17 cellular contexts compared by ENCODE assay signal in the genomic region with DNA sequence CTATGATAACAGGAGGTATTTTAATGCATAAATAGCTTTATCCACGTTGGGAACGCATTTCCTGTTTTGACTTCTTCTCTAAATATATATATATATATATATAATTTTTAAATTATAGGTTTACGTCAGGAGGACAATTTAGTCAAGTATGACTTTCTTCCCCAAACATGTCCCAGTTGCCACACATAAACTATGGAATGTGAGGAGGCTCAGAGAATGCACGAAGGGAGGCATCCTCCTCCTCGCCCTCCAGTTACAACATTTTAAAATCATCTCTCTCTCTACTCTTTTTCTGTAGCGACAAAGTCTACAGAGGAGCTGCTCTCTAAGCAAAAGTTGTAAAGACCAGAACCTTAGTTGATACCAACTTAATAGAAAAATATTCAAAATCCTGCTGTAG.
DNase-seq lines count a peak whose midpoint lies in the region; ATAC-seq and TF ChIP-seq lines count a peak whose summit lies in the region.
"Had no signal": no experiment of that assay in that cellular context is flagged by ENCODE, and none has a peak within 500 bp of the region (broad histone marks: within the 10 kb centered on the region; RNA-seq: fewer than 3 reads in every experiment).

No MANE protein-coding gene starts in this region.

- no peak overlapping the region for H2BK12ac ChIP-seq in trophoblast cell (ENCODE audit: low read length)

- H3K9ac ChIP-seq in trophoblast cell (ENCODE audit: low read length) = no peak overlapping the region
- H3K9ac ChIP-seq: BLaER1 treated with 17β-estradiol and CSF1 and Interleukin-3, amounts not matched to agents 10 nM and 100 nM; SK-N-SH had no signal

- no peak overlapping the region for H3K4me2 ChIP-seq in GM23338
- H3K4me2 ChIP-seq in trophoblast cell (ENCODE audit: low read length) = no peak overlapping the region
- H3K4me2 ChIP-seq: BLaER1 treated with 17β-estradiol and CSF1 and Interleukin-3, amounts not matched to agents 10 nM and 100 nM; SK-N-SH had no signal

- H3K4me3 ChIP-seq in AG10803 (ENCODE audit: low read length) (no peak overlapping the region), GM23338 (no peak overlapping the region), fibroblast of villous mesenchyme (ENCODE audit: low read depth, low read length) (no peak overlapping the region), trophoblast cell (ENCODE audit: low read depth, low read length) (no peak overlapping the region)
- H3K4me3 ChIP-seq: BLaER1 treated with 17β-estradiol and CSF1 and Interleukin-3, amounts not matched to agents 10 nM and 100 nM had no signal

- ATAC-seq in GM23338 (no peak), GM18511 (IDR thresholded peaks at IDR 0.05; ENCODE audit: unreplicated experiment) (no peak)
- no peak for ATAC-seq in stimulated activated naive CD8-positive, alpha-beta T cell treated with anti-CD3 and anti-CD28 coated beads, Interleukin-15, Interleukin-2, amounts not matched to agents 100 U/mL and 50 U/mL, for 24 hours

- WGBS in trophoblast cell (ENCODE audit: extremely low coverage, insufficient coverage, insufficient read length) = no CpG with 5 or more reads among the region's 6 CpGs

- H4K91ac ChIP-seq in trophoblast cell (ENCODE audit: low read depth, low read length) = peak overlapping the region; percentile 28

- peaks cover 5% of the 10 kb centered on the region for H3K27me3 Mint-ChIP-seq in GM23338 (ENCODE audit: insufficient read depth, low read depth, poor library complexity)

- H3K9me2 ChIP-seq in GM23338 (ENCODE audit: insufficient read depth) = no peaks in the 10 kb centered on the region; the same call in 1 of the 2 replicates
- H3K9me2 ChIP-seq: SK-N-SH had no signal

- H3F3A ChIP-seq in GM23338 (replicated peaks; ENCODE audit: low read depth) = no peaks in the 10 kb centered on the region

- H3K79me2 ChIP-seq in GM23338 (replicated peaks; ENCODE audit: insufficient read depth) (no peaks in the 10 kb centered on the region), trophoblast cell (ENCODE audit: control insufficient read depth, insufficient read depth, low read length, poor library complexity) (peaks cover 2% of the 10 kb centered on the region)

- H3K9me3 ChIP-seq in trophoblast cell (ENCODE audit: insufficient read depth, low read depth, low read length) = no peaks in the 10 kb centered on the region
- H3K9me3 ChIP-seq: SK-N-SH had no signal

- no peak for TF ChIP-seq CTCF in AG10803 (conservative IDR thresholded peaks at IDR 0.05; ENCODE audit: low read length)
- TF ChIP-seq CTCF in GM23338 (conservative IDR thresholded peaks at IDR 0.05; ENCODE audit: low read depth in 2 of 2) = no peak
- TF ChIP-seq CTCF in fibroblast of villous mesenchyme (IDR thresholded peaks at IDR 0.05; ENCODE audit: insufficient read depth, low read depth, low read length) = no peak

- peak; percentile 45 for DNase-seq in AG10803 (ENCODE audit: low read depth)
- DNase-seq in GM23338 (ENCODE audit: low spot score) = no peak
- DNase-seq in fibroblast of villous mesenchyme (ENCODE audit: low read depth) = peak; percentile 28
- DNase-seq in trophoblast cell = peak in 1 of 2 donors; percentile 21
- no peak for DNase-seq in mesenteric fat pad (ENCODE audit: low spot score)
- DNase-seq in stimulated activated naive CD8-positive, alpha-beta T cell treated with anti-CD3 and anti-CD28 coated beads, Interleukin-15, Interleukin-2, amounts not matched to agents 100 U/mL and 50 U/mL, for 24 hours = no peak
- DNase-seq: CD8-positive, alpha-beta memory T cell; NCI-H1417 treated with DMSO at 0.1 percent for 48 hours; NCI-H1930; NCI-H226; NCI-H524; NCI-H82; SHP77; SK-N-SH had no signal

- H3K4ac ChIP-seq in trophoblast cell (ENCODE audit: low read depth, low read length) = no peak overlapping the region

- no peak overlapping the region for H3K27ac Mint-ChIP-seq in GM23338
- H3K27ac Mint-ChIP-seq: CD8-positive, alpha-beta memory T cell had no signal

- H3K27ac ChIP-seq in GM23338 (ENCODE audit: low read depth) (no peak overlapping the region), trophoblast cell (ENCODE audit: low read depth, low read length) (no peak overlapping the region)
- H3K27ac ChIP-seq: BLaER1 treated with 17β-estradiol and CSF1 and Interleukin-3, amounts not matched to agents 10 nM and 100 nM; HL-60 had no signal

- H2AFZ ChIP-seq in GM23338 (peak overlapping the region; percentile 84), trophoblast cell (ENCODE audit: insufficient read depth, low read length, poor library complexity) (no peak overlapping the region)

- H2BK120ac ChIP-seq in trophoblast cell (ENCODE audit: insufficient read depth, low read length, poor library complexity) = peak overlapping the region; percentile 41

- no peaks in the 10 kb centered on the region for H3K9me3 Mint-ChIP-seq in GM23338

- no peaks in the 10 kb centered on the region for H3K36me3 ChIP-seq in GM23338 (ENCODE audit: insufficient read depth)
- H3K36me3 ChIP-seq in trophoblast cell (ENCODE audit: control insufficient read depth in 1 of 2, insufficient read depth in 2 of 2, low read length in 2 of 2) = no peaks in the 10 kb centered on the region
- H3K36me3 ChIP-seq: BLaER1 treated with 17β-estradiol and CSF1 and Interleukin-3, amounts not matched to agents 10 nM and 100 nM had no signal

- H3K14ac ChIP-seq in trophoblast cell (ENCODE audit: low read length) = no peak overlapping the region

- H2BK5ac ChIP-seq in trophoblast cell (ENCODE audit: low read depth, low read length, poor library complexity) = no peak overlapping the region

- no peak overlapping the region for H4K8ac ChIP-seq in trophoblast cell (ENCODE audit: low read depth, low read length)

- peaks cover 6% of the 10 kb centered on the region; the same call in 2 of the 3 replicates for H3K4me1 Mint-ChIP-seq in GM23338
- H3K4me1 Mint-ChIP-seq: CD8-positive, alpha-beta memory T cell had no signal

- H3K4me1 ChIP-seq in GM23338 (ENCODE audit: insufficient read depth) (no peaks in the 10 kb centered on the region), trophoblast cell (ENCODE audit: control insufficient read depth in 1 of 2, insufficient read depth in 2 of 2, low read length in 2 of 2) (no peaks in the 10 kb centered on the region)
- H3K4me1 ChIP-seq: BLaER1 treated with 17β-estradiol and CSF1 and Interleukin-3, amounts not matched to agents 10 nM and 100 nM had no signal

- no peaks in the 10 kb centered on the region for H4K20me1 ChIP-seq in GM23338 (replicated peaks; ENCODE audit: insufficient read depth)
- H4K20me1 ChIP-seq: BLaER1 treated with 17β-estradiol and CSF1 and Interleukin-3, amounts not matched to agents 10 nM and 100 nM had no signal

- no peak overlapping the region for H4K12ac ChIP-seq in trophoblast cell (ENCODE audit: low read depth, low read length)

- H3K4me3 Mint-ChIP-seq in GM23338 = no peak overlapping the region
- H3K4me3 Mint-ChIP-seq: CD8-positive, alpha-beta memory T cell had no signal

- H2AK5ac ChIP-seq in trophoblast cell (ENCODE audit: low read length) = no peak overlapping the region

- peaks cover 4% of the 10 kb centered on the region for H3K79me1 ChIP-seq in trophoblast cell (ENCODE audit: low read length)

- H3K27me3 ChIP-seq in GM23338 (ENCODE audit: insufficient read depth) (no peaks in the 10 kb centered on the region), trophoblast cell (ENCODE audit: insufficient read depth, low read length) (no peaks in the 10 kb centered on the region)
- H3K27me3 ChIP-seq: BLaER1 treated with 17β-estradiol and CSF1 and Interleukin-3, amounts not matched to agents 10 nM and 100 nM had no signal

- no peaks in the 10 kb centered on the region for H3K36me3 Mint-ChIP-seq in GM23338 (ENCODE audit: low read depth)
- H3K36me3 Mint-ChIP-seq: CD8-positive, alpha-beta memory T cell had no signal

- H3K18ac ChIP-seq in trophoblast cell (ENCODE audit: low read length) = no peak overlapping the region

- H3K23ac ChIP-seq in trophoblast cell (ENCODE audit: low read length) = no peak overlapping the region

TF ChIP-seq in GM23338, 12 proteins besides CTCF, POLR2A, EP300 and RAD21 (continues in another document):
- TF ChIP-seq ETS1 (IDR thresholded peaks at IDR 0.05) = no peak

Comparison
In these comparisons a context has a peak if more than half of its experiments do, and no peak if none do; other contexts are left out.
1. DNase-seq: peak in AG10803 (single experiment) and fibroblast of villous mesenchyme (single experiment); none in GM23338 (single experiment), mesenteric fat pad (single experiment) and stimulated activated naive CD8-positive, alpha-beta T cell treated with anti-CD3 and anti-CD28 coated beads, Interleukin-15, Interleukin-2, amounts not matched to agents 100 U/mL and 50 U/mL, for 24 hours (single experiment).